In genomic region chr3:58009026-58009748, GRCh38 we compare ENCODE assay signal across 8 cellular contexts. TPM values are rescaled to one million over a fixed set of nuclear protein-coding genes. Genes with fewer than 3 reads are reported as not detected.
DNase-seq lines count a peak whose midpoint lies in the region; ATAC-seq, FAIRE-seq and TF ChIP-seq lines count a peak whose summit lies in the region.

No MANE protein-coding gene starts in this region.

- H3K4me3 Mint-ChIP-seq in naive thymus-derived CD4-positive, alpha-beta T cell, result peak overlapping the region; percentile 78 to 93 (median 90)
- H3K4me3 Mint-ChIP-seq in type B pancreatic cell, result peak overlapping the region; percentile 96

- no peak for TF ChIP-seq CTCF in GM06990 (IDR thresholded peaks at IDR 0.05; ENCODE audit: insufficient read depth, low read length, poor library complexity, severe bottlenecking)
- no peak for TF ChIP-seq CTCF in type B pancreatic cell (conservative IDR thresholded peaks at IDR 0.05)

- peak overlapping the region; percentile 43 for H3K27ac ChIP-seq in effector memory CD4-positive, alpha-beta T cell (ENCODE audit: insufficient read depth, low read length, poor library complexity, severe bottlenecking)
- H3K27ac ChIP-seq in naive thymus-derived CD4-positive, alpha-beta T cell (ENCODE audit: low read depth, low read length), result peak overlapping the region; percentile 66

- FAIRE-seq in GM19239 (lab: Jason Lieb, UNC), result no peak

- CTCF ChIA-PET in naive thymus-derived CD4-positive, alpha-beta T cell (lab: Charles Lee), result interaction anchor here (0.6 to 4.3 kb wide), 12 partner anchors 9 to 208 kb away, joined by 3 to 22 read pairs (median 4); no protein-coding TSS in a partner anchor

- H3K36me3 ChIP-seq in GM06990 (ENCODE audit: control insufficient read depth, insufficient read depth, low read length), result no peaks in the 10 kb centered on the region
- no peaks in the 10 kb centered on the region for H3K36me3 ChIP-seq in effector memory CD4-positive, alpha-beta T cell (ENCODE audit: control insufficient read depth, insufficient read depth, low read length)
- H3K36me3 ChIP-seq in naive thymus-derived CD4-positive, alpha-beta T cell (ENCODE audit: control insufficient read depth in 2 of 3, insufficient read depth in 3 of 3, low read length in 3 of 3), result peaks cover 0 to 9% (median 0%) of the 10 kb centered on the region in 3 experiments

- peak overlapping the region; percentile 55 to 95 (median 73) for H3K27ac Mint-ChIP-seq in naive thymus-derived CD4-positive, alpha-beta T cell
- H3K27ac Mint-ChIP-seq in type B pancreatic cell, result peak overlapping the region; percentile 87

- DNase-seq in GM06990 (ENCODE audit: extremely low read depth, insufficient read length) (peak; percentile 59), type B pancreatic cell (ENCODE audit: extremely low spot score, unreplicated experiment) (no peak), putamen (ENCODE audit: low spot score) (no peak), GM19239 (ENCODE audit: insufficient read length, low spot score) (no peak)
- peak; percentile 29 to 32 for DNase-seq in activated CD4-positive, alpha-beta T cell treated with anti-CD3 and anti-CD28 coated beads for 4 hours
- no peak for DNase-seq in effector memory CD4-positive, alpha-beta T cell
- DNase-seq in naive thymus-derived CD4-positive, alpha-beta T cell, result peak; percentile 14 to 52 (median 41)

- intact Hi-C loops in naive thymus-derived CD4-positive, alpha-beta T cell (cut with micrococcal nuclease), result loop anchor here (1.0 to 5.0 kb wide), 5 partner anchors 26 to 524 kb away; partner anchors contain the start of genes ABHD6 (in 1 of the 2), HTD2 (in 1 of the 2) and RPP14 (in 1 of the 2)

- H3K27me3 ChIP-seq in GM06990 (replicated peaks; ENCODE audit: control insufficient read depth, insufficient read depth, low read length), result no peaks in the 10 kb centered on the region
- no peaks in the 10 kb centered on the region for H3K27me3 ChIP-seq in effector memory CD4-positive, alpha-beta T cell (replicated peaks; ENCODE audit: control insufficient read depth, insufficient read depth, low read length, poor library complexity, severe bottlenecking)
- H3K27me3 ChIP-seq in naive thymus-derived CD4-positive, alpha-beta T cell (ENCODE audit: control insufficient read depth in 2 of 2, insufficient read depth in 2 of 2, low read length in 2 of 2), result no peaks in the 10 kb centered on the region

- H3K36me3 Mint-ChIP-seq in naive thymus-derived CD4-positive, alpha-beta T cell, result peaks cover 0 to 1% (median 0%) of the 10 kb centered on the region in 5 donors
- peaks cover 11% of the 10 kb centered on the region for H3K36me3 Mint-ChIP-seq in type B pancreatic cell

- POLR2A ChIA-PET in naive thymus-derived CD4-positive, alpha-beta T cell (lab: Charles Lee), result interaction anchor here (1.0 to 3.1 kb wide), 4 partner anchors 73 to 297 kb away, joined by 3 to 20 read pairs (median 6); partner anchors contain the start of genes HTD2 and RPP14

- H3K4me1 ChIP-seq in effector memory CD4-positive, alpha-beta T cell (ENCODE audit: control insufficient read depth, insufficient read depth, low read length, poor library complexity, severe bottlenecking), result peaks cover 18% of the 10 kb centered on the region
- H3K4me1 ChIP-seq in naive thymus-derived CD4-positive, alpha-beta T cell (ENCODE audit: control insufficient read depth in 2 of 2, insufficient read depth in 2 of 2, low read length in 2 of 2), result peaks cover 9 to 35% of the 10 kb centered on the region in 2 donors

- ATAC-seq in HG03045 (IDR thresholded peaks at IDR 0.05; ENCODE audit: unreplicated experiment), result peak; percentile 19
- ATAC-seq in naive thymus-derived CD4-positive, alpha-beta T cell, result peak; percentile 34

- H3K9me3 ChIP-seq in effector memory CD4-positive, alpha-beta T cell (ENCODE audit: control insufficient read depth, low read length), result no peaks in the 10 kb centered on the region
- no peaks in the 10 kb centered on the region for H3K9me3 ChIP-seq in naive thymus-derived CD4-positive, alpha-beta T cell (ENCODE audit: control insufficient read depth in 2 of 3, low read length in 3 of 3)

- H3K4me3 ChIP-seq in GM06990 (replicated peaks; ENCODE audit: low read depth, low read length), result peak overlapping the region; percentile 96
- peak overlapping the region; percentile 98 for H3K4me3 ChIP-seq in effector memory CD4-positive, alpha-beta T cell (ENCODE audit: insufficient read depth, low read depth, low read length, poor library complexity, severe bottlenecking)
- H3K4me3 ChIP-seq in naive thymus-derived CD4-positive, alpha-beta T cell (ENCODE audit: low read length), result peak overlapping the region; percentile 100

- no peaks in the 10 kb centered on the region for H3K27me3 Mint-ChIP-seq in naive thymus-derived CD4-positive, alpha-beta T cell
- H3K27me3 Mint-ChIP-seq in type B pancreatic cell, result no peaks in the 10 kb centered on the region

- peaks cover 33 to 50% (median 46%) of the 10 kb centered on the region in 7 donors for H3K4me1 Mint-ChIP-seq in naive thymus-derived CD4-positive, alpha-beta T cell
- peaks cover 35% of the 10 kb centered on the region for H3K4me1 Mint-ChIP-seq in type B pancreatic cell (ENCODE audit: unreplicated experiment)

- no peaks in the 10 kb centered on the region for H3K9me3 Mint-ChIP-seq in naive thymus-derived CD4-positive, alpha-beta T cell
- no peaks in the 10 kb centered on the region for H3K9me3 Mint-ChIP-seq in type B pancreatic cell

RNA-seq across cellular contexts. Expression of gene FLNB, which starts 1.0 kb away (rescaled TPM):
- total RNA-seq in naive thymus-derived CD4-positive, alpha-beta T cell, result 10 to 100 TPM; 39.3 to 66.7 (median 64.9) TPM
- 10 to 100 TPM; 15.7 to 42.2 TPM for polyA plus RNA-seq in naive thymus-derived CD4-positive, alpha-beta T cell
- 204 and 295 TPM in 2 replicates for total RNA-seq in type B pancreatic cell (ENCODE audit: low replicate concordance)

Comparison
In these comparisons a context has a peak if more than half of its experiments do, and no peak if none do; other contexts are left out.
1. DNase-seq: peak in GM06990 (single experiment), activated CD4-positive, alpha-beta T cell treated with anti-CD3 and anti-CD28 coated beads for 4 hours (2 of 2) and naive thymus-derived CD4-positive, alpha-beta T cell (9 of 9); none in effector memory CD4-positive, alpha-beta T cell (0 of 3), type B pancreatic cell (single experiment), putamen (single experiment) and GM19239 (single experiment).
2. Peak in every context shown above with its lines, with median percentiles within 50 percentile points of each other: H3K4me3 ChIP-seq.